Comparison of ENCODE assay signal across 15 cellular contexts in the genomic region with DNA sequence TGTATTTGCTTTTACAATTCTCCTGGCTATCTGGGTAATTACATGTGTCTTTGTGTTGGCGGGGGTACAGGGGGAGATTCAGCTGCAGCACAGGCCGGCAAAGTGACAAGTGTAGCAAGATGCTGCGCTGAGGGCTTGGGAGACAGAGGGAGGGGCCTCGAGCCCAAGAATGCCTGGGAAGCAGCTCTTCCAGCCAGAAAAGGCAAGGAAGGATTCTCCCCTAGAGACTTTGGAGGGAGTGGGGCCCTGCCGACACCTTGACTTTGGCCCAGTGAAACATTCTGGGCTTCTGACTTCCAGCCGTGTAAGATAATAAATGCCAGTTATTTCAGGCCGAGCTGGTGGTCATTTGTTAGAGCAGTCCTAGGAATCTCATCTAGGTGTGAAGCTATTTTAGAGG. TPM values are rescaled to one million over a fixed set of nuclear protein-coding genes. Genes with fewer than 3 reads are reported as not detected.
"Had no signal": no experiment of that assay in that cellular context is flagged by ENCODE, and none has a peak within 500 bp of the region (broad histone marks: within the 10 kb centered on the region; RNA-seq: fewer than 3 reads in every experiment).

No MANE protein-coding gene starts in this region.

- H3K36me3 ChIP-seq: colonic mucosa, lower lobe of right lung, right atrium auricular region, tibial nerve had no signal

- H3K9me3 Mint-ChIP-seq: T-cell had no signal

- ATAC-seq: activated CD8-positive, alpha-beta T cell treated with anti-CD3 and anti-CD28 coated beads, Interleukin-2, amount 10 ng/mL, durations not matched to agents 7 days and 5 days; lower lobe of right lung; natural killer cell; stimulated activated memory B cell treated with anti-CD40 and anti-IgM and Interleukin-4, amounts not matched to agents 10 μg/mL and 1 μg/mL and 100 μg/mL, for 72 hours; T-cell had no signal

- DNase-seq: activated CD8-positive, alpha-beta memory T cell treated with anti-CD3 and anti-CD28 coated beads, Interleukin-2, amount 50 U/mL, for 48 hours; activated CD8-positive, alpha-beta T cell treated with anti-CD3 and anti-CD28 coated beads, Interleukin-2, amount 10 ng/mL, durations not matched to agents 7 days and 5 days; colonic mucosa; effector memory CD4-positive, alpha-beta T cell; hypothalamus; lower lobe of right lung; natural killer cell; T-cell; T1000 had no signal

- H3K4me3 ChIP-seq: colonic mucosa, lower lobe of right lung, right atrium auricular region, SK-N-MC, tibial nerve had no signal

- H3K4me3 Mint-ChIP-seq: activated CD8-positive, alpha-beta T cell treated with anti-CD3 and anti-CD28 coated beads, Interleukin-2, amount 10 ng/mL, durations not matched to agents 7 days and 5 days; natural killer cell; stimulated activated memory B cell treated with anti-CD40 and anti-IgM and Interleukin-4, amounts not matched to agents 10 μg/mL and 1 μg/mL and 100 μg/mL, for 72 hours; T-cell had no signal

- H3K9me3 ChIP-seq: colonic mucosa, lower lobe of right lung, right atrium auricular region, tibial nerve had no signal

- H3K36me3 Mint-ChIP-seq: natural killer cell; stimulated activated memory B cell treated with anti-CD40 and anti-IgM and Interleukin-4, amounts not matched to agents 10 μg/mL and 1 μg/mL and 100 μg/mL, for 72 hours; T-cell had no signal

- H3K27ac ChIP-seq: colonic mucosa, lower lobe of right lung, parathyroid adenoma, SK-N-MC, tibial nerve had no signal

- H3K27ac Mint-ChIP-seq: activated CD8-positive, alpha-beta T cell treated with anti-CD3 and anti-CD28 coated beads, Interleukin-2, amount 10 ng/mL, durations not matched to agents 7 days and 5 days; natural killer cell; stimulated activated memory B cell treated with anti-CD40 and anti-IgM and Interleukin-4, amounts not matched to agents 10 μg/mL and 1 μg/mL and 100 μg/mL, for 72 hours; T-cell had no signal

- H3K27me3 Mint-ChIP-seq: stimulated activated memory B cell treated with anti-CD40 and anti-IgM and Interleukin-4, amounts not matched to agents 10 μg/mL and 1 μg/mL and 100 μg/mL, for 72 hours; T-cell had no signal

- H3K27me3 ChIP-seq: colonic mucosa, right atrium auricular region, tibial nerve had no signal

- H3K4me1 ChIP-seq: colonic mucosa, lower lobe of right lung, parathyroid adenoma had no signal

RNA-seq across cellular contexts. Expression of a gene that starts 20.0 kb away (rescaled TPM):
- total RNA-seq: activated CD8-positive, alpha-beta T cell treated with anti-CD3 and anti-CD28 coated beads, Interleukin-2, amount 10 ng/mL, durations not matched to agents 7 days and 5 days; mononuclear cell; natural killer cell had no signal
